In genomic region chr1:99481391-99481996, GRCh38 we compare ENCODE assay signal across 8 cellular contexts.
DNase-seq lines count a peak whose midpoint lies in the region; ATAC-seq, FAIRE-seq and TF ChIP-seq lines count a peak whose summit lies in the region.

No MANE protein-coding gene starts in this region.

- H3K4me2 ChIP-seq in DOHH2 (ENCODE audit: low read length), result no peak overlapping the region

- H3K27ac ChIP-seq in DOHH2 (ENCODE audit: low read depth, low read length) (no peak overlapping the region), testis (no peak overlapping the region)

- no peaks in the 10 kb centered on the region for H3K9me3 ChIP-seq in DOHH2 (ENCODE audit: control insufficient read depth, insufficient read depth, low read length)
- H3K9me3 ChIP-seq in testis, result no peaks in the 10 kb centered on the region

- TF ChIP-seq POLR2A in testis (IDR thresholded peaks at IDR 0.05), result no peak

- H3K79me2 ChIP-seq in DOHH2 (ENCODE audit: control insufficient read depth, low read length), result no peaks in the 10 kb centered on the region

- no peaks in the 10 kb centered on the region for H3K4me1 ChIP-seq in DOHH2 (ENCODE audit: control insufficient read depth, low read length)
- no peaks in the 10 kb centered on the region for H3K4me1 ChIP-seq in testis

- H4K20me1 ChIP-seq in DOHH2 (ENCODE audit: control insufficient read depth, insufficient read depth, low read depth, low read length), result no peaks in the 10 kb centered on the region

- no peaks in the 10 kb centered on the region for H3K27me3 ChIP-seq in DOHH2 (ENCODE audit: control insufficient read depth, low read length)
- no peaks in the 10 kb centered on the region for H3K27me3 ChIP-seq in testis

- H3K4me3 ChIP-seq in DOHH2 (ENCODE audit: low read length), result no peak overlapping the region
- H3K4me3 ChIP-seq in testis, result no peak overlapping the region

- H3F3A ChIP-seq in DOHH2 (ENCODE audit: control insufficient read depth, insufficient read depth), result no peaks in the 10 kb centered on the region

- peak; percentile 75 for ATAC-seq in GM19455 (IDR thresholded peaks at IDR 0.05; ENCODE audit: unreplicated experiment)
- no peak for ATAC-seq in GM18873 (IDR thresholded peaks at IDR 0.05; ENCODE audit: low FRiP score, unreplicated experiment)

- H3K9me2 ChIP-seq in DOHH2 (replicated peaks; ENCODE audit: control insufficient read depth, low read length), result no peaks in the 10 kb centered on the region

- peak; percentile 73 for TF ChIP-seq CTCF in DOHH2 (IDR thresholded peaks at IDR 0.05; ENCODE audit: low read depth, low read length, poor library complexity, severe bottlenecking)
- TF ChIP-seq CTCF in LNCAP (IDR thresholded peaks at IDR 0.05), result peak; percentile 84
- peak; percentile 58 to 73 (median 61) for TF ChIP-seq CTCF in testis (IDR thresholded peaks at IDR 0.05)

- DNase-seq in RCC 7860 (ENCODE audit: low spot score), result peak; percentile 52
- DNase-seq in cerebellum (ENCODE audit: low spot score), result peak; percentile 38
- DNase-seq in left kidney (ENCODE audit: low read depth, low spot score), result peak; percentile 84
- peak; percentile 80 for DNase-seq in testis

- FAIRE-seq in RCC 7860 (lab: Jason Lieb, UNC), result peak; percentile 88

- intact Hi-C loops in testis (cut with DNase I; ENCODE audit: low total_unique reads), result loop anchor here (5.0 kb wide), 1 partner anchor 294 kb away; no protein-coding TSS in a partner anchor

- H3K36me3 ChIP-seq in DOHH2 (ENCODE audit: control insufficient read depth, low read length) (no peaks in the 10 kb centered on the region), testis (ENCODE audit: low read depth, missing control alignments) (no peaks in the 10 kb centered on the region)
